ENCODE assay signal across 1 cellular context in genomic region chr1:155208406-155208655, GRCh38.
TF ChIP-seq lines count a peak whose summit lies in the region.

No MANE protein-coding gene starts in this region.

TF ChIP-seq in endothelial cell of umbilical vein, 7 proteins besides CTCF, POLR2A, EP300 and RAD21:
- no peak for TF ChIP-seq JUN (IDR thresholded peaks at IDR 0.05; ENCODE audit: borderline replicate concordance, insufficient read depth, insufficient read length, low read depth)
- no peak for TF ChIP-seq GATA2 (IDR thresholded peaks at IDR 0.05; ENCODE audit: insufficient read depth, insufficient read length, low read depth, low read length)
